Comparison of ENCODE assay signal across 22 cellular contexts in genomic region chr6:155807243-155807642, GRCh38.
A peak's percentile ranks its signal among the peaks of the same experiment; 100 is the strongest.
DNase-seq lines count a peak whose midpoint lies in the region; ATAC-seq, FAIRE-seq and TF ChIP-seq lines count a peak whose summit lies in the region.
"Had no signal": no experiment of that assay in that cellular context is flagged by ENCODE, and none has a peak within 500 bp of the region (broad histone marks: within the 10 kb centered on the region; RNA-seq: fewer than 3 reads in every experiment).

No MANE protein-coding gene starts in this region.

- no peaks in the 10 kb centered on the region for H3K79me2 ChIP-seq in HepG2 (ENCODE audit: insufficient read depth, low read length)
- no peaks in the 10 kb centered on the region for H3K79me2 ChIP-seq in K562 (ENCODE audit: control insufficient read depth, insufficient read depth, low read length)

- H3K9ac ChIP-seq in HepG2 (ENCODE audit: insufficient read depth, low read depth, low read length): no peak overlapping the region
- H3K9ac ChIP-seq in K562 (ENCODE audit: insufficient read depth in 1 of 2, low read depth in 2 of 2, low read length in 2 of 2): no peak overlapping the region
- H3K9ac ChIP-seq: BLaER1 treated with 17β-estradiol and CSF1 and Interleukin-3, amounts not matched to agents 10 nM and 100 nM had no signal

- BruUV-seq in HepG2 (replicated peaks; lab: Mats Ljungman, UMichigan) (no TSS peak), K562 (replicated peaks; lab: Mats Ljungman, UMichigan) (no TSS peak)

- peaks cover 5% of the 10 kb centered on the region for H3K4me1 Mint-ChIP-seq in progenitor cell of endocrine pancreas (ENCODE audit: low read depth)
- H3K4me1 Mint-ChIP-seq: B cell had no signal

- no peak for DNase-seq in HepG2 (ENCODE audit: low spot score)
- DNase-seq in right lobe of liver: no peak
- no peak for DNase-seq in K562 (ENCODE audit: extremely low read depth in 1 of 4, low spot score in 3 of 4)
- no peak for DNase-seq in progenitor cell of endocrine pancreas (ENCODE audit: low spot score, unreplicated experiment)
- no peak for DNase-seq in retina
- DNase-seq in NCI-H1092 (lab: John Stamatoyannopoulos, UW): no peak
- DNase-seq: AML-193; Caco-2; Calu3; CD4-positive, alpha-beta T cell; CD8-positive, alpha-beta T cell; DMS79 treated with DMSO at 0.1 percent for 48 hours; GF-D8 had no signal

- peaks cover 3% of the 10 kb centered on the region for H3K36me3 Mint-ChIP-seq in progenitor cell of endocrine pancreas (ENCODE audit: insufficient read depth)
- H3K36me3 Mint-ChIP-seq: CD8-positive, alpha-beta T cell had no signal

- no peak for ATAC-seq in HepG2
- ATAC-seq in right lobe of liver: no peak
- no peak for ATAC-seq in K562
- ATAC-seq: A549; CD8-positive, alpha-beta T cell had no signal

- TF ChIP-seq CTCF in HepG2 (CRISPR knock-in tag; IDR thresholded peaks at IDR 0.05): no peak
- no peak for TF ChIP-seq CTCF in right lobe of liver (IDR thresholded peaks at IDR 0.05)
- TF ChIP-seq CTCF in K562 (IDR thresholded peaks at IDR 0.05 in 2 of 3, conservative IDR thresholded peaks at IDR 0.05 in 1 of 3; ENCODE audit: insufficient read depth in 2 of 3, low read depth in 1 of 3, low read length in 3 of 3): no peak
- no peak for TF ChIP-seq CTCF in progenitor cell of endocrine pancreas (IDR thresholded peaks at IDR 0.05; ENCODE audit: unreplicated experiment)

- no peaks in the 10 kb centered on the region for H4K20me1 ChIP-seq in HepG2 (ENCODE audit: insufficient read depth, low read length)
- H4K20me1 ChIP-seq in K562 (replicated peaks; ENCODE audit: control insufficient read depth, insufficient read depth, low read length): no peaks in the 10 kb centered on the region
- H4K20me1 ChIP-seq: BLaER1 treated with 17β-estradiol and CSF1 and Interleukin-3, amounts not matched to agents 10 nM and 100 nM had no signal

- H3K4me2 ChIP-seq in HepG2 (ENCODE audit: low read depth, low read length) (no peak overlapping the region), K562 (ENCODE audit: insufficient read depth, low read length) (no peak overlapping the region)
- H3K4me2 ChIP-seq: A549; BLaER1 treated with 17β-estradiol and CSF1 and Interleukin-3, amounts not matched to agents 10 nM and 100 nM had no signal

- H3K36me3 ChIP-seq in HepG2 (replicated peaks in 1 of 2; ENCODE audit: control insufficient read depth in 1 of 2, insufficient read depth in 2 of 2, low read length in 2 of 2): no peaks in the 10 kb centered on the region
- H3K36me3 ChIP-seq in right lobe of liver: no peaks in the 10 kb centered on the region
- H3K36me3 ChIP-seq in K562 (ENCODE audit: control insufficient read depth, insufficient read depth, low read length): no peaks in the 10 kb centered on the region
- H3K36me3 ChIP-seq: BLaER1 treated with 17β-estradiol and CSF1 and Interleukin-3, amounts not matched to agents 10 nM and 100 nM had no signal

- H3K27me3 Mint-ChIP-seq in progenitor cell of endocrine pancreas: no peaks in the 10 kb centered on the region
- H3K27me3 Mint-ChIP-seq: B cell; CD4-positive, alpha-beta T cell had no signal

- peak overlapping the region; percentile 14 for H3K27ac Mint-ChIP-seq in progenitor cell of endocrine pancreas
- H3K27ac Mint-ChIP-seq: B cell; CD4-positive, alpha-beta T cell; CD8-positive, alpha-beta T cell had no signal

- H3K27ac ChIP-seq in HepG2 (ENCODE audit: extremely low read length, insufficient read depth, low read length): no peak overlapping the region
- H3K27ac ChIP-seq in right lobe of liver: no peak overlapping the region
- H3K27ac ChIP-seq in K562 (ENCODE audit: extremely low read depth, low read depth, low read length): no peak overlapping the region
- H3K27ac ChIP-seq: 22Rv1; A549; BLaER1 treated with 17β-estradiol and CSF1 and Interleukin-3, amounts not matched to agents 10 nM and 100 nM; C4-2B had no signal

- FAIRE-seq in HepG2 (lab: Jason Lieb, UNC): no peak
- no peak for FAIRE-seq in K562 (lab: Jason Lieb, UNC)
- FAIRE-seq: A549, D721Med, G401.6, GM12891, GM19239 had no signal

- TF ChIP-seq POLR2A in HepG2 (IDR thresholded peaks at IDR 0.05; ENCODE audit: insufficient read depth in 1 of 2, low read depth in 2 of 2, low read length in 2 of 2) (no peak), right lobe of liver (IDR thresholded peaks at IDR 0.05) (no peak), K562 (conservative IDR thresholded peaks at IDR 0.05) (no peak)

- in situ Hi-C loops in HepG2 (cut with HindIII; ENCODE audit: extremely low pct_ligation_motif_present, low pct_unique_long_range_greater_than_20kb): no loop called here
- in situ Hi-C loops in K562 (cut with MboI): no loop called here

- 30% methylated on average over 6 of the region's 6 CpGs for WGBS in HepG2 (ENCODE audit: low lambda C conversion rate)
- 61% methylated on average over 6 of the region's 6 CpGs for WGBS in right lobe of liver (ENCODE audit: insufficient coverage, low coverage, low lambda C conversion rate, missing lambda C conversion rate)
- WGBS in K562 (ENCODE audit: insufficient coverage, low coverage, missing lambda C conversion rate): 4% methylated on average over 6 of the region's 6 CpGs

- H3K9me3 ChIP-seq in HepG2 (ENCODE audit: low read length) (no peaks in the 10 kb centered on the region), right lobe of liver (no peaks in the 10 kb centered on the region), K562 (replicated peaks; ENCODE audit: control insufficient read depth, insufficient read depth, low read depth, low read length) (no peaks in the 10 kb centered on the region)
- H3K9me3 ChIP-seq: A549; BLaER1 treated with 17β-estradiol and CSF1 and Interleukin-3, amounts not matched to agents 10 nM and 100 nM; Caco-2 had no signal

- TF ChIP-seq EP300 in HepG2 (IDR thresholded peaks at IDR 0.05; ENCODE audit: low read depth in 2 of 2, low read length in 2 of 2) (no peak), HepG2 (CRISPR knock-in tag; IDR thresholded peaks at IDR 0.05; ENCODE audit: borderline replicate concordance) (no peak), K562 (IDR thresholded peaks at IDR 0.05; ENCODE audit: low read length) (no peak)

- no peak overlapping the region for H3K4me3 ChIP-seq in HepG2 (replicated peaks in 1 of 3; ENCODE audit: insufficient read depth in 1 of 3, low read depth in 2 of 3, low read length in 3 of 3)
- H3K4me3 ChIP-seq in right lobe of liver: no peak overlapping the region
- no peak overlapping the region for H3K4me3 ChIP-seq in K562
- H3K4me3 ChIP-seq: A549; BLaER1 treated with 17β-estradiol and CSF1 and Interleukin-3, amounts not matched to agents 10 nM and 100 nM had no signal

- no peak overlapping the region for H2AFZ ChIP-seq in HepG2 (ENCODE audit: low read length)
- no peak overlapping the region for H2AFZ ChIP-seq in K562 (ENCODE audit: low read depth, low read length)

- TF ChIP-seq RAD21 in HepG2 (CRISPR knock-in tag; IDR thresholded peaks at IDR 0.05) (no peak), K562 (CRISPR knock-in tag; conservative IDR thresholded peaks at IDR 0.05 in 1 of 2, IDR thresholded peaks at IDR 0.05 in 1 of 2) (no peak)

- peaks cover 17% of the 10 kb centered on the region for H3K9me3 Mint-ChIP-seq in progenitor cell of endocrine pancreas (ENCODE audit: low read depth)
- H3K9me3 Mint-ChIP-seq: CD4-positive, alpha-beta T cell; CD8-positive, alpha-beta T cell had no signal

- POLR2A ChIA-PET in HepG2 (lab: Yijun Ruan, JAX) (no interaction called here), K562 (lab: Yijun Ruan, JAX) (interaction anchor here (0.6 kb wide), 1 partner anchor 473 kb away, joined by 3 read pairs; no protein-coding TSS in a partner anchor)

- intact Hi-C loops in HepG2 (cut with micrococcal nuclease; ENCODE audit: unreplicated experiment): no loop called here
- intact Hi-C loops in right lobe of liver (cut with DNase I): no loop called here
- intact Hi-C loops in K562 (cut with micrococcal nuclease): no loop called here

- H3K27me3 ChIP-seq in HepG2 (ENCODE audit: control insufficient read depth in 1 of 2, insufficient read depth in 2 of 2, low read length in 2 of 2): no peaks in the 10 kb centered on the region
- no peaks in the 10 kb centered on the region for H3K27me3 ChIP-seq in right lobe of liver
- H3K27me3 ChIP-seq in K562 (ENCODE audit: control insufficient read depth in 2 of 2, insufficient read depth in 2 of 2, low read length in 2 of 2): no peaks in the 10 kb centered on the region
- H3K27me3 ChIP-seq: BLaER1 treated with 17β-estradiol and CSF1 and Interleukin-3, amounts not matched to agents 10 nM and 100 nM had no signal

- H3K4me1 ChIP-seq in HepG2 (ENCODE audit: insufficient read depth, low read length) (no peaks in the 10 kb centered on the region), right lobe of liver (no peaks in the 10 kb centered on the region), K562 (replicated peaks in 1 of 2; ENCODE audit: control insufficient read depth in 2 of 2, insufficient read depth in 2 of 2, low read length in 2 of 2) (no peaks in the 10 kb centered on the region)
- H3K4me1 ChIP-seq: A549; BLaER1 treated with 17β-estradiol and CSF1 and Interleukin-3, amounts not matched to agents 10 nM and 100 nM; Caco-2 had no signal

- CTCF ChIA-PET in HepG2 (lab: Yijun Ruan, JAX; ENCODE audit: low intra/inter-chr PET ratio, low total read pairs): no interaction called here
- CTCF ChIA-PET in K562 (lab: Yijun Ruan, JAX; ENCODE audit: low intra/inter-chr PET ratio): no interaction called here

- H3K9me1 ChIP-seq in K562 (ENCODE audit: control insufficient read depth, insufficient read depth, low read length): no peaks in the 10 kb centered on the region

- H3K4me3 Mint-ChIP-seq in progenitor cell of endocrine pancreas (ENCODE audit: low read depth): no peak overlapping the region
- H3K4me3 Mint-ChIP-seq: B cell; CD4-positive, alpha-beta T cell; CD8-positive, alpha-beta T cell had no signal

TF ChIP-seq in K562, 482 proteins besides CTCF, POLR2A, EP300 and RAD21 (continues in another document):
- TF ChIP-seq SMC3 (conservative IDR thresholded peaks at IDR 0.05; ENCODE audit: insufficient read depth, low read depth, low read length) (no peak), NUFIP1 (IDR thresholded peaks at IDR 0.05; ENCODE audit: partially characterized antibody) (no peak), ETS2 (tag; IDR thresholded peaks at IDR 0.05; ENCODE audit: borderline replicate concordance, poor library complexity, severe bottlenecking) (no peak), CEBPG (CRISPR knock-in tag; IDR thresholded peaks at IDR 0.05) (no peak), CEBPG (tag; conservative IDR thresholded peaks at IDR 0.05 in 1 of 2, IDR thresholded peaks at IDR 0.05 in 1 of 2) (peak in 1 of 2 experiments; percentile 88; a peak in 2 of 4 replicates), CEBPB (tag; IDR thresholded peaks at IDR 0.05) (peak; percentile 47; the same call in 1 of the 2 replicates), XRCC4 (IDR thresholded peaks at IDR 0.05; ENCODE audit: extremely low read depth, insufficient read depth, insufficient read length) (no peak)

Comparison
In these comparisons a context has a peak if more than half of its experiments do, and no peak if none do; other contexts are left out.
1. Of the 241 proteins assayed by ChIP-seq in both HepG2 and K562: peak only in HepG2: none; only in K562: none; in both: CEBPB; in neither: 239; mixed calls (peak in some experiments, not most) for 1.